Comparison of ENCODE assay signal across 9 cellular contexts in genomic region chr22:45638834-45639746, GRCh38. TPM values are rescaled to one million over a fixed set of nuclear protein-coding genes. Genes with fewer than 3 reads are reported as not detected.
DNase-seq lines count a peak whose midpoint lies in the region; ATAC-seq and TF ChIP-seq lines count a peak whose summit lies in the region.
"Had no signal": no experiment of that assay in that cellular context is flagged by ENCODE, and none has a peak within 500 bp of the region (broad histone marks: within the 10 kb centered on the region; RNA-seq: fewer than 3 reads in every experiment).

No MANE protein-coding gene starts in this region.

- peak; percentile 54 for DNase-seq in EL
- DNase-seq in NCI-H187 treated with DMSO at 0.1 percent for 48 hours (lab: John Stamatoyannopoulos, UW) = peak; percentile 53
- peak; percentile 62 for DNase-seq in choroid plexus epithelial cell (ENCODE audit: low read depth)
- DNase-seq in mucosa of gallbladder (ENCODE audit: low spot score) = peak; percentile 79
- DNase-seq in activated T-cell treated with anti-CD3 and anti-CD28 coated beads, Interleukin-2, amount 50 U/mL, for 48 hours = no peak
- DNase-seq: naive B cell had no signal

- TF ChIP-seq CTCF in choroid plexus epithelial cell (conservative IDR thresholded peaks at IDR 0.05; ENCODE audit: low read depth, low read length) = no peak

- H3K4me3 ChIP-seq in choroid plexus epithelial cell (ENCODE audit: low read depth, low read length) = peak overlapping the region; percentile 37

- no peak for ATAC-seq in HG03280 (IDR thresholded peaks at IDR 0.05; ENCODE audit: unreplicated experiment)
- ATAC-seq in HG03039 (IDR thresholded peaks at IDR 0.05; ENCODE audit: unreplicated experiment) = no peak
- no peak for ATAC-seq in GM19455 (IDR thresholded peaks at IDR 0.05; ENCODE audit: unreplicated experiment)

RNA-seq across cellular contexts. Expression of gene ATXN10, which starts 32.5 kb away (rescaled TPM):
- 135 TPM for total RNA-seq in mucosa of gallbladder

Comparison
In these comparisons a context has a peak if more than half of its experiments do, and no peak if none do; other contexts are left out.
1. DNase-seq: peak in EL (single experiment), NCI-H187 treated with DMSO at 0.1 percent for 48 hours (single experiment), choroid plexus epithelial cell (single experiment) and mucosa of gallbladder (single experiment); none in activated T-cell treated with anti-CD3 and anti-CD28 coated beads, Interleukin-2, amount 50 U/mL, for 48 hours (0 of 2).